ENCODE assay signal across 8 cellular contexts in genomic region chr10:62803993-62804383, GRCh38. TPM values are rescaled to one million over a fixed set of nuclear protein-coding genes. Genes with fewer than 3 reads are reported as not detected.
DNase-seq lines count a peak whose midpoint lies in the region; ATAC-seq and TF ChIP-seq lines count a peak whose summit lies in the region.

No MANE protein-coding gene starts in this region.

- H3K4me1 Mint-ChIP-seq in endothelial cell (ENCODE audit: unreplicated experiment), result peaks cover 24% of the 10 kb centered on the region

- no peaks in the 10 kb centered on the region for H3K36me3 Mint-ChIP-seq in endothelial cell (ENCODE audit: low read depth, unreplicated experiment)

- H3K36me3 ChIP-seq in NT2/D1 (ENCODE audit: insufficient read depth, insufficient read length, low read length) (peaks cover 20% of the 10 kb centered on the region), osteoblast (ENCODE audit: insufficient read depth, low read length) (no peaks in the 10 kb centered on the region)

- TF ChIP-seq CTCF in endothelial cell (IDR thresholded peaks at IDR 0.05; ENCODE audit: unreplicated experiment), result no peak
- TF ChIP-seq CTCF in osteoblast (IDR thresholded peaks at IDR 0.05; ENCODE audit: extremely low read depth, low read depth, low read length), result no peak

- H3K9ac ChIP-seq in NT2/D1 (ENCODE audit: insufficient read length, low read depth), result peak overlapping the region; percentile 97

- peak; percentile 6 for ATAC-seq in GM21447 (IDR thresholded peaks at IDR 0.05; ENCODE audit: unreplicated experiment)

- H3K27me3 ChIP-seq in NT2/D1 (ENCODE audit: insufficient read depth, insufficient read length) (no peaks in the 10 kb centered on the region), osteoblast (ENCODE audit: insufficient read depth, low read length) (peaks cover 8% of the 10 kb centered on the region)

- peak overlapping the region; percentile 100 for H2AFZ ChIP-seq in osteoblast (ENCODE audit: low read length)

- DNase-seq in NT2/D1 (ENCODE audit: low read depth, low spot score) (no peak), endothelial cell (ENCODE audit: low spot score) (no peak), osteoblast (ENCODE audit: insufficient read length, low spot score, missing footprints) (no peak), NOMO-1 treated with dmso at 0.1 percent for 144 hours (lab: John Stamatoyannopoulos, UW; ENCODE audit: unreplicated experiment) (no peak), putamen (ENCODE audit: low spot score) (no peak), T-helper 9 cell (no peak)
- no peak for DNase-seq in stimulated activated CD4-positive, alpha-beta T cell treated with anti-CD3 and anti-CD28 coated beads, Interleukin-4, amount 100 ng/mL, for 4 hours

- peaks cover 27% of the 10 kb centered on the region for H4K20me1 ChIP-seq in osteoblast (ENCODE audit: insufficient read depth, low read length)

- H3K4me2 ChIP-seq in osteoblast (ENCODE audit: insufficient read depth, low read length), result peak overlapping the region; percentile 94

- peak overlapping the region; percentile 96 for H3K4me3 Mint-ChIP-seq in endothelial cell (ENCODE audit: unreplicated experiment)

- no peaks in the 10 kb centered on the region for H3K9me3 Mint-ChIP-seq in endothelial cell (ENCODE audit: unreplicated experiment)

- no peaks in the 10 kb centered on the region for H3K9me3 ChIP-seq in NT2/D1 (ENCODE audit: insufficient read depth, low read length)
- H3K9me3 ChIP-seq in osteoblast (ENCODE audit: low read depth, low read length), result no peaks in the 10 kb centered on the region

- peaks cover 14% of the 10 kb centered on the region for H3K27me3 Mint-ChIP-seq in endothelial cell (ENCODE audit: unreplicated experiment)

- H3K27ac ChIP-seq in osteoblast (ENCODE audit: low read depth, low read length), result peak overlapping the region; percentile 95

- H3K4me1 ChIP-seq in NT2/D1 (ENCODE audit: insufficient read depth, insufficient read length), result no peaks in the 10 kb centered on the region
- peaks cover 21% of the 10 kb centered on the region for H3K4me1 ChIP-seq in osteoblast (ENCODE audit: insufficient read depth, low read length)

- H3K27ac Mint-ChIP-seq in endothelial cell (ENCODE audit: unreplicated experiment), result peak overlapping the region; percentile 97

- H3K4me3 ChIP-seq in NT2/D1 (ENCODE audit: insufficient read length, low read depth) (peak overlapping the region; percentile 85), osteoblast (ENCODE audit: insufficient read depth, low read length) (peak overlapping the region; percentile 87)

- H3K79me2 ChIP-seq in osteoblast (ENCODE audit: insufficient read depth, low read length), result peaks cover 41% of the 10 kb centered on the region

RNA-seq across cellular contexts. Expression of gene ADO, which starts 0.5 kb away (rescaled TPM):
- 25.7 TPM for total RNA-seq in endothelial cell (ENCODE audit: unreplicated experiment)
- 28.0 and 29.3 TPM in 2 replicates for total RNA-seq in osteoblast

RNA-seq across cellular contexts. Expression of gene EGR2, which starts 12.2 kb away (rescaled TPM):
- total RNA-seq in endothelial cell (ENCODE audit: unreplicated experiment), result 1.2 TPM
- total RNA-seq in osteoblast, result 2.4 and 3.6 TPM in 2 replicates
